ENCODE assay signal across 22 cellular contexts in the genomic region with DNA sequence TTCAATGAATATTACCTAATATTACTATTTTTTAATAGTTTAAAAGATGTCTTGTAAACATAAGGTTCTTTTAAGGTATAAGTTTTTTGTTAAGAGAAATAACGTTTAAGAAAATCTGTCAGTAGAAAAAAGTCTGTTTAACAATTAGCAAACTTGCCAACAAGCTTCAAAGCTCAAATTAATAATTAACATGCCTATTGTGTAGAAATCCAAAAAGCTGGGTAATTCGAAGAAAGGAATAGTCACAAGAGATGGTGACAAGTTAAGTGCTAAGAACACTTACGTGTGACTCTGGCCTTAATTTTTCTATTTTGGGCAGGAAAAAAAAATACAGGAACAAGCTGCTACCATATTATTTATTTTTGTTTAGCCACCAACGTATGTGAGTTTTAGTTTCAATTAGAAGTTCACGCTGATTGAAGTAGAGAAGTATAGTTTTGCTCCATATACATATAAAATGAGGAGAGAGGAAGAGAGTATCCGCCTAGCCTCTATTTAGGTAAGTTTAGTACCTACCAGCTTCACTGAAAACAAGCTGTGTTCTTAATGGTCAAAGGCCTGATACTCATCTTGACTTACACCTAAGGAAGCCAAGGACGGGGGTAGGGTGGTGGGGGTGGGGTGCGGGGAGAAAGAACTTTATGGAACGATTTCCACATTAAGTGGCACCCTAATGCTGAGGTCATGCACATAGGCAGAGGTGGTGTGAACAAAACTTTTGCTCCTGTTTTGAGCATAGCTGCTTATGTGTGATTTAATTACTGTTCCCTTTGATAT. TPM values are rescaled to one million over a fixed set of nuclear protein-coding genes. Genes with fewer than 3 reads are reported as not detected.
DNase-seq lines count a peak whose midpoint lies in the region; ATAC-seq, FAIRE-seq and TF ChIP-seq lines count a peak whose summit lies in the region.
"Had no signal": no experiment of that assay in that cellular context is flagged by ENCODE, and none has a peak within 500 bp of the region (broad histone marks: within the 10 kb centered on the region; RNA-seq: fewer than 3 reads in every experiment).

No MANE protein-coding gene starts in this region.

- H3K27me3 ChIP-seq in HUES64 (ENCODE audit: insufficient read depth, low read length) (no peaks in the 10 kb centered on the region), esophagus muscularis mucosa (no peaks in the 10 kb centered on the region), pancreas (no peaks in the 10 kb centered on the region)
- H3K27me3 ChIP-seq: Peyer's patch had no signal

- no peak for TF ChIP-seq EP300 in esophagus muscularis mucosa (IDR thresholded peaks at IDR 0.05)

- no peak overlapping the region for H3K9ac ChIP-seq in HUES64 (ENCODE audit: low read depth, low read length)
- H3K9ac ChIP-seq: parathyroid adenoma had no signal

- H3K4me3 ChIP-seq in HUES64 (ENCODE audit: low read length): no peak overlapping the region
- no peak overlapping the region for H3K4me3 ChIP-seq in esophagus muscularis mucosa
- H3K4me3 ChIP-seq in pancreas: peak overlapping the region in 1 of 4 donors; percentile 8
- H3K4me3 ChIP-seq: Peyer's patch had no signal

- H3K9me3 ChIP-seq in HUES64 (ENCODE audit: insufficient read depth, low read depth, low read length): no peaks in the 10 kb centered on the region
- H3K9me3 ChIP-seq in esophagus muscularis mucosa: no peaks in the 10 kb centered on the region
- H3K9me3 ChIP-seq in pancreas: no peaks in the 10 kb centered on the region
- H3K9me3 ChIP-seq: Peyer's patch had no signal

- DNase-seq in esophagus muscularis mucosa (ENCODE audit: extremely low spot score) (no peak), pancreas (no peak), HTR-8/SVneo (ENCODE audit: insufficient read length, low spot score) (no peak), DMS79 (lab: John Stamatoyannopoulos, UW) (no peak), NCI-H2227 treated with DMSO at 0.1 percent for 48 hours (lab: John Stamatoyannopoulos, UW) (no peak)
- DNase-seq: activated CD4-positive, alpha-beta T cell treated with anti-CD3 and anti-CD28 coated beads, Interleukin-2, amount 50 U/mL, for 4 hours; activated CD4-positive, CD25-positive, alpha-beta regulatory T cell; activated CD8-positive, alpha-beta memory T cell treated with anti-CD3 and anti-CD28 coated beads, Interleukin-2, amount 50 U/mL, for 4 hours; aorta; immature natural killer cell; KG1; NCI-H146; nephron progenitor cell; Peyer's patch had no signal

- no peak for TF ChIP-seq POLR2A in esophagus muscularis mucosa (IDR thresholded peaks at IDR 0.05; ENCODE audit: low read depth)

- no peak for TF ChIP-seq CTCF in 22Rv1 (IDR thresholded peaks at IDR 0.05)
- TF ChIP-seq CTCF in esophagus muscularis mucosa (IDR thresholded peaks at IDR 0.05): no peak
- no peak for TF ChIP-seq CTCF in pancreas (IDR thresholded peaks at IDR 0.05)

- H3K36me3 ChIP-seq in HUES64 (ENCODE audit: insufficient read depth, low read length) (peaks cover 84% of the 10 kb centered on the region), esophagus muscularis mucosa (peaks cover 22 to 86% (median 53%) of the 10 kb centered on the region in 4 donors), pancreas (no peaks in the 10 kb centered on the region)

- intact Hi-C loops in esophagus muscularis mucosa (cut with DNase I) (no loop called here), pancreas (cut with DNase I) (loop anchor here in 1 of 3 donors (10.0 kb wide), 1 partner anchor 248 kb away; no protein-coding TSS in a partner anchor)

- H3K4me1 ChIP-seq in HUES64 (ENCODE audit: insufficient read depth, low read length): peaks cover 23% of the 10 kb centered on the region
- H3K4me1 ChIP-seq in esophagus muscularis mucosa: peaks cover 15 to 63% (median 56%) of the 10 kb centered on the region in 4 donors
- H3K4me1 ChIP-seq in pancreas: peaks cover 5 to 24% (median 18%) of the 10 kb centered on the region in 3 donors
- H3K4me1 ChIP-seq: parathyroid adenoma, Peyer's patch had no signal

- FAIRE-seq in pancreas (lab: Jason Lieb, UNC) (peak; percentile 20), HTR-8/SVneo (lab: Jason Lieb, UNC) (no peak)
- FAIRE-seq: GM12891, urothelium cell line had no signal

- H3K27ac ChIP-seq in 22Rv1: peak overlapping the region; percentile 57
- peak overlapping the region; percentile 35; the same call in 1 of the 2 replicates for H3K27ac ChIP-seq in HUES64 (ENCODE audit: low read depth, low read length)
- H3K27ac ChIP-seq in esophagus muscularis mucosa (replicated peaks in 1 of 4): peak overlapping the region; percentile 60 to 89 (median 84)
- H3K27ac ChIP-seq in pancreas: peak overlapping the region in 1 of 4 donors; percentile 3
- H3K27ac ChIP-seq: epithelial cell of prostate, parathyroid adenoma, Peyer's patch had no signal

- ATAC-seq in pancreas (peak; percentile 73 to 81 (median 78)), esophagus mucosa (no peak)
- ATAC-seq: sciatic nerve had no signal

- WGBS in HUES64: 92% methylated on average over 7 of the region's 9 CpGs
- 67% methylated on average over 9 of the region's 9 CpGs for WGBS in esophagus muscularis mucosa
- WGBS in pancreas, 2 donors: 20 to 23% methylated on average over 9 of the region's 9 CpGs

RNA-seq across cellular contexts. Expression of gene AGBL3, which starts 43.4 kb away (rescaled TPM):
- 1.6 TPM for polyA plus RNA-seq in HUES64 (2013, experiment 1 of 2)
- 1.0 TPM for polyA plus RNA-seq in HUES64 (2013, experiment 2 of 2)
- total RNA-seq in esophagus muscularis mucosa: 1 to 10 TPM in 3 of 4 donors, under 1 TPM in 1; 0.66 to 3.3 (median 1.7) TPM
- total RNA-seq in pancreas: 1 to 10 TPM in 5 of 6 donors, under 1 TPM in 1; 0.95 to 4.1 (median 2.7) TPM
- polyA plus RNA-seq in pancreas: 1 to 10 TPM in 1 of 2 donors, under 1 TPM in 1; 0.91 to 4.4 TPM
- 0.84 TPM for total RNA-seq in esophagus mucosa
